ENCODE assay signal across 8 cellular contexts in genomic region chr17:74758846-74759163, GRCh38. TPM values are rescaled to one million over a fixed set of nuclear protein-coding genes. Genes with fewer than 3 reads are reported as not detected.
A peak's percentile ranks its signal among the peaks of the same experiment; 100 is the strongest.
DNase-seq lines count a peak whose midpoint lies in the region; ATAC-seq and TF ChIP-seq lines count a peak whose summit lies in the region.

No MANE protein-coding gene starts in this region.

- H3K27ac ChIP-seq in SK-N-SH (ENCODE audit: low read depth in 2 of 2, low read length in 1 of 2) (peak overlapping the region in 1 of 2 experiments; percentile 94; a peak in 2 of 4 replicates), right cardiac atrium (ENCODE audit: low read length) (no peak overlapping the region), temporal lobe (ENCODE audit: low read depth, low read length) (peak overlapping the region; percentile 84)

- peaks cover 65% of the 10 kb centered on the region for H3K4me1 Mint-ChIP-seq in activated naive CD4-positive, alpha-beta T cell treated with anti-CD3 and anti-CD28 coated beads for 36 hours (ENCODE audit: low read depth)

- no peak overlapping the region for H3K9ac ChIP-seq in SK-N-SH

- H3F3A ChIP-seq in SK-N-SH (replicated peaks; ENCODE audit: insufficient read depth) = peaks cover 4% of the 10 kb centered on the region

- no peaks in the 10 kb centered on the region for H3K27me3 Mint-ChIP-seq in activated naive CD4-positive, alpha-beta T cell treated with anti-CD3 and anti-CD28 coated beads for 36 hours (ENCODE audit: low read depth)

- H3K27me3 ChIP-seq in SK-N-SH (ENCODE audit: insufficient read depth) = no peaks in the 10 kb centered on the region
- no peaks in the 10 kb centered on the region for H3K27me3 ChIP-seq in right cardiac atrium (ENCODE audit: control insufficient read depth, insufficient read depth)

- peak overlapping the region; percentile 86 for H3K27ac Mint-ChIP-seq in activated naive CD4-positive, alpha-beta T cell treated with anti-CD3 and anti-CD28 coated beads for 36 hours

- 100% methylated on average over 1 of the region's 1 CpG for WGBS in SK-N-SH (ENCODE audit: low lambda C conversion rate)
- WGBS in right cardiac atrium = 92% methylated on average over 1 of the region's 1 CpG

- POLR2A ChIA-PET in SK-N-SH (lab: Yijun Ruan, JAX) = interaction anchor here (0.6 to 2.9 kb wide), 3 partner anchors 9 to 393 kb away, joined by 3 to 19 read pairs (median 17); partner anchors contain the start of gene NAT9

- peaks cover 14% of the 10 kb centered on the region; the same call in 1 of the 2 replicates for H3K79me2 ChIP-seq in SK-N-SH (ENCODE audit: insufficient read depth)

- no peak overlapping the region for H2AFZ ChIP-seq in SK-N-SH (ENCODE audit: low read depth)

- no peak for TF ChIP-seq EP300 in SK-N-SH (IDR thresholded peaks at IDR 0.05; ENCODE audit: borderline replicate concordance in 1 of 2, low read depth in 1 of 2, low read length in 1 of 2)

- intact Hi-C loops in activated naive CD4-positive, alpha-beta T cell treated with anti-CD3 and anti-CD28 coated beads for 36 hours (cut with micrococcal nuclease) = loop anchor here (1.0 to 2.0 kb wide), 3 partner anchors 8 to 14 kb away; no protein-coding TSS in a partner anchor
- intact Hi-C loops in right cardiac atrium (cut with DNase I) = no loop called here

- ATAC-seq in right cardiac atrium = peak; percentile 1 to 30
- no peak for ATAC-seq in HG02970 (IDR thresholded peaks at IDR 0.05; ENCODE audit: low FRiP score, unreplicated experiment)

- H3K9me3 Mint-ChIP-seq in activated naive CD4-positive, alpha-beta T cell treated with anti-CD3 and anti-CD28 coated beads for 36 hours = no peaks in the 10 kb centered on the region

- H3K36me3 ChIP-seq in SK-N-SH (replicated peaks in 1 of 2; ENCODE audit: control insufficient read depth in 1 of 2, insufficient read depth in 2 of 2, low read length in 1 of 2) = no peaks in the 10 kb centered on the region

- TF ChIP-seq CTCF in SK-N-SH (IDR thresholded peaks at IDR 0.05) = no peak

- H3K4me3 Mint-ChIP-seq in activated naive CD4-positive, alpha-beta T cell treated with anti-CD3 and anti-CD28 coated beads for 36 hours = no peak overlapping the region

- H3K4me2 ChIP-seq in SK-N-SH = peak overlapping the region; percentile 64

- DNase-seq in activated naive CD4-positive, alpha-beta T cell treated with anti-CD3 and anti-CD28 coated beads for 36 hours = peak; percentile 75
- no peak for DNase-seq in activated naive CD4-positive, alpha-beta T cell (lab: John Stamatoyannopoulos, UW)
- peak; percentile 57 for DNase-seq in SK-N-SH
- DNase-seq in right cardiac atrium = peak in 1 of 3 donors; percentile 59
- no peak for DNase-seq in DMS153 (lab: John Stamatoyannopoulos, UW)
- DNase-seq in germinal center (ENCODE audit: low spot score) = no peak

- H3K4me1 ChIP-seq in SK-N-SH (ENCODE audit: control insufficient read depth in 1 of 2, insufficient read depth in 2 of 2, low read depth in 1 of 2, low read length in 1 of 2) (peaks cover 45 to 63% of the 10 kb centered on the region in 2 experiments; a peak in 3 of 4 replicates), right cardiac atrium (ENCODE audit: control insufficient read depth, insufficient read depth, low read length) (peaks cover 14% of the 10 kb centered on the region)

- H3K4me3 ChIP-seq in SK-N-SH (ENCODE audit: low read depth in 2 of 2, low read length in 1 of 2) (no peak overlapping the region), right cardiac atrium (ENCODE audit: low read length) (no peak overlapping the region)

- CTCF ChIA-PET in activated naive CD4-positive, alpha-beta T cell treated with anti-CD3 and anti-CD28 coated beads for 36 hours (lab: Charles Lee) = interaction anchor here (0.9 to 4.5 kb wide), 8 partner anchors 9 to 21 kb away, joined by 3 to 30 read pairs (median 8); partner anchors contain the start of gene NAT9
- CTCF ChIA-PET in SK-N-SH (lab: Yijun Ruan, JAX) = interaction anchor here (0.9 to 48.0 kb wide), 7 partner anchors 4 to 192 kb away, joined by 4 to 1361 read pairs (median 15); partner anchors contain the start of genes GRIN2C, NAT9, NHERF1 and RAB37

- TF ChIP-seq RAD21 in SK-N-SH (IDR thresholded peaks at IDR 0.05; ENCODE audit: low read length) = no peak

- H3K9me3 ChIP-seq in SK-N-SH (no peaks in the 10 kb centered on the region), right cardiac atrium (ENCODE audit: control insufficient read depth, low read length) (no peaks in the 10 kb centered on the region)

- no peaks in the 10 kb centered on the region for H4K20me1 ChIP-seq in SK-N-SH (ENCODE audit: insufficient read depth)

- no peaks in the 10 kb centered on the region for H3K9me2 ChIP-seq in SK-N-SH

- no peaks in the 10 kb centered on the region for H3K36me3 Mint-ChIP-seq in activated naive CD4-positive, alpha-beta T cell treated with anti-CD3 and anti-CD28 coated beads for 36 hours (ENCODE audit: low read depth)

TF ChIP-seq in SK-N-SH, 30 proteins besides CTCF, POLR2A, EP300 and RAD21 (continues in another document):
- no peak for TF ChIP-seq NFIC (IDR thresholded peaks at IDR 0.05; ENCODE audit: borderline replicate concordance)
- peak; percentile 46 for TF ChIP-seq PBX3 (IDR thresholded peaks at IDR 0.05)
- no peak for TF ChIP-seq FOXJ3 (CRISPR knock-in tag; IDR thresholded peaks at IDR 0.05)
- 0 out of 2 replicates have a peak, but pooled peaks have one; percentile 36 for TF ChIP-seq FOSL2 (IDR thresholded peaks at IDR 0.05; ENCODE audit: borderline replicate concordance, low read depth)
- no peak for TF ChIP-seq RXRA (IDR thresholded peaks at IDR 0.05; ENCODE audit: borderline replicate concordance, low read depth)
- no peak for TF ChIP-seq ZBTB33 (IDR thresholded peaks at IDR 0.05; ENCODE audit: borderline replicate concordance, low read depth)
- TF ChIP-seq USF2 (IDR thresholded peaks at IDR 0.05; ENCODE audit: borderline replicate concordance, low read depth, low read length) = no peak
- no peak for TF ChIP-seq TEAD4 (IDR thresholded peaks at IDR 0.05; ENCODE audit: borderline replicate concordance, insufficient read depth)

RNA-seq across cellular contexts. Expression of gene NHERF1, which starts 10.4 kb away (rescaled TPM):
- 10 to 100 TPM; 70.8 to 77.6 TPM for total RNA-seq in activated naive CD4-positive, alpha-beta T cell treated with anti-CD3 and anti-CD28 coated beads for 36 hours
- polyA plus RNA-seq in SK-N-SH (2012; rRNA removed) (26.9 and 40.1 TPM in 2 replicates), right cardiac atrium (7.2 TPM)
- 23.7 and 29.2 TPM in 2 replicates for polyA plus RNA-seq in SK-N-SH (2012; cell fraction: cytosol; rRNA removed)
- 21.2 and 25.9 TPM in 2 replicates for polyA plus RNA-seq in SK-N-SH (2012; cell fraction: nucleus; rRNA removed)
- total RNA-seq in right cardiac atrium (10 to 100 TPM in 2 of 4 donors, 1 to 10 TPM in 2; 6.1 to 11.6 (median 9.7) TPM), temporal lobe (6.9 TPM)

RNA-seq across cellular contexts. Expression of gene NAT9, which starts 17.3 kb away (rescaled TPM):
- total RNA-seq in activated naive CD4-positive, alpha-beta T cell treated with anti-CD3 and anti-CD28 coated beads for 36 hours = 10 to 100 TPM; 42.1 to 43.9 TPM
- 117 and 190 TPM in 2 replicates for polyA plus RNA-seq in SK-N-SH (2012; rRNA removed)
- 38.1 and 64.6 TPM in 2 replicates for polyA plus RNA-seq in SK-N-SH (2012; cell fraction: cytosol; rRNA removed)
- 744 and 872 TPM in 2 replicates for polyA plus RNA-seq in SK-N-SH (2012; cell fraction: nucleus; rRNA removed)
- total RNA-seq in right cardiac atrium = 10 to 100 TPM; 21.7 to 31.1 (median 25.0) TPM
- 16.8 TPM for polyA plus RNA-seq in right cardiac atrium
- total RNA-seq in temporal lobe = 12.5 TPM

RNA-seq across cellular contexts. Expression of gene RAB37, which starts 21.7 kb away (rescaled TPM):
- total RNA-seq in activated naive CD4-positive, alpha-beta T cell treated with anti-CD3 and anti-CD28 coated beads for 36 hours = 1 to 10 TPM; 2.1 to 2.3 TPM
- 0.13 and 0.25 TPM in 2 replicates for polyA plus RNA-seq in SK-N-SH (2012; rRNA removed)
- 0.09 and 0.12 TPM in 2 replicates for polyA plus RNA-seq in SK-N-SH (2012; cell fraction: cytosol; rRNA removed)
- 0.26 and 0.31 TPM in 2 replicates for polyA plus RNA-seq in SK-N-SH (2012; cell fraction: nucleus; rRNA removed)
- 1 to 10 TPM; 1.1 to 3.4 (median 1.2) TPM for total RNA-seq in right cardiac atrium
- 1.5 TPM for polyA plus RNA-seq in right cardiac atrium
- 0.49 TPM for total RNA-seq in temporal lobe

RNA-seq across cellular contexts. Expression of gene CD300LF, which starts 46.1 kb away (rescaled TPM):
- total RNA-seq in activated naive CD4-positive, alpha-beta T cell treated with anti-CD3 and anti-CD28 coated beads for 36 hours = not detected
- polyA plus RNA-seq in SK-N-SH (2012; rRNA removed) (not detected in 2 replicates), right cardiac atrium (0.05 TPM)
- polyA plus RNA-seq in SK-N-SH (2012; cell fraction: cytosol; rRNA removed) = not detected in 2 replicates
- polyA plus RNA-seq in SK-N-SH (2012; cell fraction: nucleus; rRNA removed) = not detected in 2 replicates
- total RNA-seq in right cardiac atrium (under 1 TPM in 3 of 4 donors, not detected in 1; 0.25 to 0.62 (median 0.34) TPM), temporal lobe (0.25 TPM)

Comparison
In these comparisons a context has a peak if more than half of its experiments do, and no peak if none do; other contexts are left out.
1. DNase-seq: peak in activated naive CD4-positive, alpha-beta T cell treated with anti-CD3 and anti-CD28 coated beads for 36 hours (single experiment) and SK-N-SH (single experiment); none in activated naive CD4-positive, alpha-beta T cell (0 of 4), DMS153 (single experiment) and germinal center (single experiment).